ENCODE assay signal across 1 cellular context in genomic region chr2:85544254-85544691, GRCh38.
A peak's percentile ranks its signal among the peaks of the same experiment; 100 is the strongest.
TF ChIP-seq lines count a peak whose summit lies in the region.

No MANE protein-coding gene starts in this region.

TF ChIP-seq in A549, 52 proteins besides CTCF, POLR2A, EP300 and RAD21:
- 0 out of 2 replicates have a peak, but pooled peaks have one; percentile 53 for TF ChIP-seq TFCP2L1 (CRISPR knock-in tag; IDR thresholded peaks at IDR 0.05)
- peak; percentile 89; the same call in 1 of the 2 replicates for TF ChIP-seq POLR2AphosphoS2 (conservative IDR thresholded peaks at IDR 0.05; ENCODE audit: low read length)
TF ChIP-seq in A549: peak in this region for 2; not testable (repeated sequence) for 50.
